In genomic region chr14:61527325-61528100, GRCh38 we compare ENCODE assay signal across 8 cellular contexts.
DNase-seq lines count a peak whose midpoint lies in the region; ATAC-seq, FAIRE-seq and TF ChIP-seq lines count a peak whose summit lies in the region.

No MANE protein-coding gene starts in this region.

- H3K27ac ChIP-seq in esophagus (ENCODE audit: low read depth in 2 of 2, low read length in 1 of 2): peak overlapping the region; percentile 93 to 97
- peak overlapping the region; percentile 76 to 81 for H3K27ac ChIP-seq in prostate gland
- no peak overlapping the region for H3K27ac ChIP-seq in MM.1S (ENCODE audit: low read length)

- peak overlapping the region; percentile 44 for H3K4me3 Mint-ChIP-seq in Calu3 (ENCODE audit: low read depth, unreplicated experiment)

- H3K36me3 ChIP-seq in esophagus (ENCODE audit: control insufficient read depth in 2 of 2, insufficient read depth in 2 of 2, low read length in 1 of 2) (peaks cover 0 to 2% of the 10 kb centered on the region in 2 donors), prostate gland (no peaks in the 10 kb centered on the region), MM.1S (replicated peaks; ENCODE audit: insufficient read depth, low read length) (no peaks in the 10 kb centered on the region)

- H3K4me1 ChIP-seq in esophagus (ENCODE audit: control insufficient read depth in 2 of 2, insufficient read depth in 2 of 2, low read length in 1 of 2) (peaks cover 11 to 23% of the 10 kb centered on the region in 2 donors), prostate gland (replicated peaks) (peaks cover 24% of the 10 kb centered on the region), MM.1S (ENCODE audit: low read length) (peaks cover 15% of the 10 kb centered on the region)

- DNase-seq in Calu3: peak; percentile 41
- DNase-seq in RCC 7860 (ENCODE audit: low spot score): peak; percentile 79
- DNase-seq in prostate gland (ENCODE audit: low spot score): no peak
- DNase-seq in midbrain (lab: John Stamatoyannopoulos, UW): no peak
- DNase-seq in MM.1S: no peak
- no peak for DNase-seq in hippocampal formation (lab: John Stamatoyannopoulos, UW)

- no TSS peak for BruUV-seq in Calu3 (replicated peaks; lab: Mats Ljungman, UMichigan)

- no peak overlapping the region for H3K9ac ChIP-seq in MM.1S (ENCODE audit: low read length)

- H2AFZ ChIP-seq in MM.1S (ENCODE audit: low read length): no peak overlapping the region

- CTCF ChIA-PET in Calu3 (lab: Charles Lee): interaction anchor here (0.6 to 2.9 kb wide), 4 partner anchors 10 to 98 kb away, joined by 4 to 7 read pairs (median 6); no protein-coding TSS in a partner anchor

- no peaks in the 10 kb centered on the region for H3K9me2 ChIP-seq in MM.1S (replicated peaks; ENCODE audit: insufficient read depth, low read length)

- no peak for TF ChIP-seq POLR2A in prostate gland (IDR thresholded peaks at IDR 0.05)

- H3K27ac Mint-ChIP-seq in Calu3 (ENCODE audit: unreplicated experiment): peak overlapping the region; percentile 88

- H3K9me3 ChIP-seq in esophagus (ENCODE audit: control insufficient read depth in 2 of 2, insufficient read depth in 1 of 2, low read depth in 1 of 2, low read length in 1 of 2) (no peaks in the 10 kb centered on the region), prostate gland (no peaks in the 10 kb centered on the region), MM.1S (replicated peaks; ENCODE audit: insufficient read depth, low read length) (no peaks in the 10 kb centered on the region)

- H3K27me3 ChIP-seq in esophagus (ENCODE audit: control insufficient read depth in 1 of 2, insufficient read depth in 2 of 2, low read length in 2 of 2): no peaks in the 10 kb centered on the region
- no peaks in the 10 kb centered on the region for H3K27me3 ChIP-seq in prostate gland (replicated peaks; ENCODE audit: insufficient read depth)
- H3K27me3 ChIP-seq in MM.1S (replicated peaks; ENCODE audit: insufficient read depth, low read length): no peaks in the 10 kb centered on the region

- TF ChIP-seq CTCF in Calu3 (IDR thresholded peaks at IDR 0.05; ENCODE audit: unreplicated experiment) (no peak), prostate gland (IDR thresholded peaks at IDR 0.05) (no peak), MM.1S (IDR thresholded peaks at IDR 0.05; ENCODE audit: low read length) (no peak)

- intact Hi-C loops in Calu3 (cut with micrococcal nuclease; ENCODE audit: unreplicated experiment) (loop anchor here (1.0 kb wide), 1 partner anchor 10 kb away; no protein-coding TSS in a partner anchor), prostate gland (cut with DNase I) (no loop called here)

- H4K20me1 ChIP-seq in MM.1S (ENCODE audit: insufficient read depth, low read length): no peaks in the 10 kb centered on the region

- ATAC-seq in GM21737 (IDR thresholded peaks at IDR 0.05; ENCODE audit: unreplicated experiment): no peak

- 41 to 55% methylated on average over 10 of the region's 10 CpGs for WGBS in esophagus, 2 donors
- 46% methylated on average over 10 of the region's 10 CpGs for WGBS in prostate gland

- H3K79me2 ChIP-seq in MM.1S (ENCODE audit: low read length): no peaks in the 10 kb centered on the region

- FAIRE-seq in RCC 7860 (lab: Jason Lieb, UNC): peak; percentile 54

- H3F3A ChIP-seq in MM.1S (ENCODE audit: insufficient read depth, low read length): no peaks in the 10 kb centered on the region

- no peak overlapping the region for H3K4me2 ChIP-seq in MM.1S (ENCODE audit: low read depth, low read length)

- H3K4me3 ChIP-seq in esophagus (ENCODE audit: low read depth in 1 of 2, low read length in 2 of 2): no peak overlapping the region
- no peak overlapping the region for H3K4me3 ChIP-seq in prostate gland
- no peak overlapping the region for H3K4me3 ChIP-seq in MM.1S (ENCODE audit: low read length)

- peaks cover under 1% of the 10 kb centered on the region for H3K9me3 Mint-ChIP-seq in Calu3 (ENCODE audit: low read depth, unreplicated experiment)

- peaks cover 80% of the 10 kb centered on the region for H3K4me1 Mint-ChIP-seq in Calu3 (ENCODE audit: low read depth, unreplicated experiment)

- peaks cover 26% of the 10 kb centered on the region for H3K36me3 Mint-ChIP-seq in Calu3 (ENCODE audit: insufficient read depth, unreplicated experiment)

- no peaks in the 10 kb centered on the region for H3K27me3 Mint-ChIP-seq in Calu3 (ENCODE audit: unreplicated experiment)

Comparison
In these comparisons a context has a peak if more than half of its experiments do, and no peak if none do; other contexts are left out.
1. DNase-seq: peak in Calu3 (single experiment) and RCC 7860 (single experiment); none in prostate gland (single experiment), midbrain (single experiment), MM.1S (single experiment) and hippocampal formation (0 of 2).